ENCODE assay signal across 11 cellular contexts in the genomic region with DNA sequence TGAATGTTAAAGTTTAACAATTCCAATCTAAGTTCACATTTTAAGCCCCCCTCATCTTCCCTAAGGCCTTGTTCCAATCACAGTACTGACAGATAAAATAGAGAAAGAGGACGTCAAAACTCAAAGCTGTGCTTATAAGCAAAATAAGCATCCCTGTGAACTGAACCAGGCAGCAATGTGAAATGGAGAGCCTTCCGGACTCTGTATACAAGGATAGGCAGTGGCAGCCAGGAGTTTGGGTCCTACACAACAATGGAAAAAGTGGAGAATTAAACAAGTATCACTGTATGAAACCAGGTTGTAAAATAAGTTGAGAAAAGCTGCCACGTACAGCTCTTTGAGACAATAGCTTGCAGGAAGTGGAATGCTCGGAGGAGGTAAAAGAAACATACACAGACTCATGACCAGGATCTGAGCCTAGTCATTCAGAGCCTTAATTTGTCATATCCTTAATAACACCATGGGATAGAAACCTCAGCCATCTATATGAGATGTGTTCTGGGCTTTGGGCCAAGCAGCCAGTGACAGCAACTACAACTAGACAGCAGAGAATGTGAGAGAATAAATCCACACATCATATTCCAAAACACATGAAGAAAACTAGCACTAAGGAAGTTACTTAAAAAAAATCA. TPM values are rescaled to one million over a fixed set of nuclear protein-coding genes. Genes with fewer than 3 reads are reported as not detected.
DNase-seq lines count a peak whose midpoint lies in the region; ATAC-seq and TF ChIP-seq lines count a peak whose summit lies in the region.
"Had no signal": no experiment of that assay in that cellular context is flagged by ENCODE, and none has a peak within 500 bp of the region (broad histone marks: within the 10 kb centered on the region; RNA-seq: fewer than 3 reads in every experiment).

No MANE protein-coding gene starts in this region.

- POLR2A ChIA-PET in Caco-2 (lab: Charles Lee): no interaction called here

- TF ChIP-seq CTCF in brain microvascular endothelial cell (IDR thresholded peaks at IDR 0.05; ENCODE audit: low read depth, low read length, missing control alignments): no peak
- no peak for TF ChIP-seq CTCF in Caco-2 (IDR thresholded peaks at IDR 0.05; ENCODE audit: insufficient read depth in 1 of 2, low read depth in 1 of 2, low read length in 1 of 2, severe bottlenecking in 1 of 2, unreplicated experiment in 1 of 2)

- peaks cover 15% of the 10 kb centered on the region; the same call in 1 of the 2 replicates for H3K4me1 ChIP-seq in Caco-2
- H3K4me1 ChIP-seq: upper lobe of left lung had no signal

- no TSS peak for BruUV-seq in Caco-2 (replicated peaks; lab: Mats Ljungman, UMichigan)

- ATAC-seq in GM21515 (IDR thresholded peaks at IDR 0.05; ENCODE audit: unreplicated experiment) (no peak), GM21529 (IDR thresholded peaks at IDR 0.05; ENCODE audit: unreplicated experiment) (no peak)
- ATAC-seq: T-cell had no signal

- no peaks in the 10 kb centered on the region for H3K9me3 ChIP-seq in Caco-2
- H3K9me3 ChIP-seq: upper lobe of left lung had no signal

- intact Hi-C loops in Caco-2 (cut with micrococcal nuclease; ENCODE audit: unreplicated experiment): no loop called here

- H3K4me1 Mint-ChIP-seq in Caco-2 (ENCODE audit: low read depth, unreplicated experiment): peaks cover 6% of the 10 kb centered on the region
- H3K4me1 Mint-ChIP-seq: T-cell had no signal

- no peaks in the 10 kb centered on the region for H3K27me3 Mint-ChIP-seq in Caco-2 (ENCODE audit: insufficient read depth, unreplicated experiment)

- H3K27me3 ChIP-seq in brain microvascular endothelial cell (replicated peaks): no peaks in the 10 kb centered on the region
- no peaks in the 10 kb centered on the region for H3K27me3 ChIP-seq in Caco-2 (replicated peaks; ENCODE audit: control insufficient read depth, insufficient read depth, low read length)
- H3K27me3 ChIP-seq: upper lobe of left lung had no signal

- CTCF ChIA-PET in Caco-2 (lab: Charles Lee): no interaction called here

- H3K36me3 ChIP-seq in brain microvascular endothelial cell (replicated peaks) (no peaks in the 10 kb centered on the region), Caco-2 (ENCODE audit: control insufficient read depth, insufficient read depth, low read length) (no peaks in the 10 kb centered on the region)
- H3K36me3 ChIP-seq: upper lobe of left lung had no signal

- no peaks in the 10 kb centered on the region for H3K9me3 Mint-ChIP-seq in Caco-2 (ENCODE audit: unreplicated experiment)

- in situ Hi-C loops in brain microvascular endothelial cell (cut with HindIII; ENCODE audit: low pct_ligation_motif_present, low sequenced_read_pairs): no loop called here

- H3K36me3 Mint-ChIP-seq in Caco-2 (ENCODE audit: insufficient read depth, unreplicated experiment): peaks cover 4% of the 10 kb centered on the region
- H3K36me3 Mint-ChIP-seq: T-cell had no signal

- H3K4me3 Mint-ChIP-seq in Caco-2 (ENCODE audit: unreplicated experiment): no peak overlapping the region
- H3K4me3 Mint-ChIP-seq: T-cell had no signal

- DNase-seq in NCI-H345 (lab: John Stamatoyannopoulos, UW) (peak; percentile 13), NCI-H345 treated with DMSO at 0.1 percent for 48 hours (lab: John Stamatoyannopoulos, UW; ENCODE audit: unreplicated experiment) (no peak), brain microvascular endothelial cell (peak; percentile 99), iris pigment epithelial cell (ENCODE audit: low read depth) (peak; percentile 89), SW480 (ENCODE audit: low spot score) (no peak), Caco-2 (no peak)
- DNase-seq: ACHN, T-cell, upper lobe of left lung had no signal

- H3K4me3 ChIP-seq in brain microvascular endothelial cell (ENCODE audit: low read depth, low read length): no peak overlapping the region
- no peak overlapping the region for H3K4me3 ChIP-seq in Caco-2 (ENCODE audit: low read depth, low read length)
- H3K4me3 ChIP-seq: upper lobe of left lung had no signal

- H3K27ac ChIP-seq in brain microvascular endothelial cell: peak overlapping the region; percentile 96

- no peak overlapping the region for H3K27ac Mint-ChIP-seq in Caco-2 (ENCODE audit: unreplicated experiment)
- H3K27ac Mint-ChIP-seq: T-cell had no signal

RNA-seq across cellular contexts. Expression of a gene that starts 55.2 kb away (rescaled TPM):
- total RNA-seq in Caco-2 (2022): 0.28 TPM in 1 of 2 replicates, not detected in the other

Comparison
In these comparisons a context has a peak if more than half of its experiments do, and no peak if none do; other contexts are left out.
1. DNase-seq: peak in NCI-H345 (single experiment), brain microvascular endothelial cell (single experiment) and iris pigment epithelial cell (single experiment); none in NCI-H345 treated with DMSO at 0.1 percent for 48 hours (single experiment), SW480 (single experiment) and Caco-2 (0 of 2).